ENCODE assay signal across 1 cellular context in genomic region chr22:31082606-31083376, GRCh38.
TF ChIP-seq lines count a peak whose summit lies in the region.

No MANE protein-coding gene starts in this region.

TF ChIP-seq in K562, 482 proteins besides CTCF, POLR2A, EP300 and RAD21:
- TF ChIP-seq CTCFL (IDR thresholded peaks at IDR 0.05; ENCODE audit: borderline replicate concordance, insufficient read depth, low read depth, low read length, poor library complexity, severe bottlenecking) (peak; percentile 61), LCOR (CRISPR knock-in tag; IDR thresholded peaks at IDR 0.05) (0 out of 2 replicates have a peak, but pooled peaks have one; percentile 33), ZNF41 (CRISPR knock-in tag; conservative IDR thresholded peaks at IDR 0.05) (no peak), ETV5 (CRISPR knock-in tag; IDR thresholded peaks at IDR 0.05; ENCODE audit: low read depth) (0 out of 2 replicates have a peak, but pooled peaks have one; percentile 53), MYC (IDR thresholded peaks at IDR 0.05; ENCODE audit: low read depth, low read length) (0 out of 2 replicates have a peak, but pooled peaks have one; percentile 15), MYC (CRISPR knock-in tag; IDR thresholded peaks at IDR 0.05; ENCODE audit: borderline replicate concordance, low read depth) (no peak), EGR1 (conservative IDR thresholded peaks at IDR 0.05) (peak; percentile 54), ZC3H11A (IDR thresholded peaks at IDR 0.05; ENCODE audit: low read depth, low read length) (no peak), ZNF740 (CRISPR knock-in tag; IDR thresholded peaks at IDR 0.05) (0 out of 2 replicates have a peak, but pooled peaks have one; percentile 28), ZNF740 (tag; IDR thresholded peaks at IDR 0.05) (no peak), SETDB1 (IDR thresholded peaks at IDR 0.05; ENCODE audit: low read length) (no peak), CREM (IDR thresholded peaks at IDR 0.05; ENCODE audit: low read depth) (0 out of 2 replicates have a peak, but pooled peaks have one; percentile 5), ATF7 (IDR thresholded peaks at IDR 0.05) (no peak), VEZF1 (CRISPR knock-in tag; IDR thresholded peaks at IDR 0.05) (peak; percentile 52; the same call in 1 of the 2 replicates), MAZ (CRISPR knock-in tag; conservative IDR thresholded peaks at IDR 0.05 in 1 of 2, IDR thresholded peaks at IDR 0.05 in 1 of 2) (peak in 1 of 2 experiments; percentile 59; a peak in 2 of 4 replicates)
